ENCODE assay signal across 9 cellular contexts in genomic region chrX:1500701-1501624, GRCh38. TPM values are rescaled to one million over a fixed set of nuclear protein-coding genes. Genes with fewer than 3 reads are reported as not detected.
DNase-seq lines count a peak whose midpoint lies in the region; ATAC-seq, FAIRE-seq and TF ChIP-seq lines count a peak whose summit lies in the region.
"Had no signal": no experiment of that assay in that cellular context is flagged by ENCODE, and none has a peak within 500 bp of the region (broad histone marks: within the 10 kb centered on the region; RNA-seq: fewer than 3 reads in every experiment).

No MANE protein-coding gene starts in this region.

- peak overlapping the region; percentile 39; the same call in 1 of the 2 replicates for H3K4me2 ChIP-seq in MM.1S (ENCODE audit: low read depth, low read length)
- H3K4me2 ChIP-seq: KMS-11 had no signal

- H4K20me1 ChIP-seq in MM.1S (ENCODE audit: insufficient read depth, low read length) = no peaks in the 10 kb centered on the region

- peaks cover 49% of the 10 kb centered on the region for H3K79me2 ChIP-seq in MM.1S (ENCODE audit: low read length)

- peak; percentile 88 for DNase-seq in MM.1S
- no peak for DNase-seq in kidney
- DNase-seq in OCI-M2 (lab: John Stamatoyannopoulos, UW; ENCODE audit: unreplicated experiment) = no peak
- DNase-seq in NCI-H187 treated with DMSO at 0.1 percent for 48 hours (lab: John Stamatoyannopoulos, UW) = no peak
- no peak for DNase-seq in NCI-H2196 treated with DMSO at 0.1 percent for 48 hours (lab: John Stamatoyannopoulos, UW; ENCODE audit: unreplicated experiment)
- DNase-seq in COLO668 (lab: John Stamatoyannopoulos, UW; ENCODE audit: unreplicated experiment) = no peak

- H3K27ac ChIP-seq in MM.1S (ENCODE audit: low read length) (peak overlapping the region; percentile 81), kidney (ENCODE audit: low read depth in 2 of 2, low read length in 2 of 2) (peak overlapping the region; percentile 63 to 83)
- H3K27ac ChIP-seq: KMS-11 had no signal

- no peak for FAIRE-seq in kidney (lab: Jason Lieb, UNC)

- no peaks in the 10 kb centered on the region for H3K9me3 ChIP-seq in MM.1S (replicated peaks; ENCODE audit: insufficient read depth, low read length)
- H3K9me3 ChIP-seq in kidney (ENCODE audit: control insufficient read depth in 1 of 2, low read length in 2 of 2) = no peaks in the 10 kb centered on the region

- H3F3A ChIP-seq in MM.1S (ENCODE audit: insufficient read depth, low read length) = peaks cover 6% of the 10 kb centered on the region; the same call in 1 of the 2 replicates

- H3K9ac ChIP-seq in MM.1S (ENCODE audit: low read length) (peak overlapping the region; percentile 40; the same call in 1 of the 2 replicates), kidney (ENCODE audit: low read length in 2 of 2) (no peak overlapping the region)
- H3K9ac ChIP-seq: KMS-11 had no signal

- intact Hi-C loops in kidney (cut with DNase I) = no loop called here

- ATAC-seq in GM18499 (IDR thresholded peaks at IDR 0.05; ENCODE audit: insufficient read depth, unreplicated experiment) = peak; percentile 69
- ATAC-seq in GM21723 (IDR thresholded peaks at IDR 0.05; ENCODE audit: unreplicated experiment) = peak; percentile 63

- TF ChIP-seq CTCF in MM.1S (IDR thresholded peaks at IDR 0.05; ENCODE audit: low read length) (no peak), kidney (IDR thresholded peaks at IDR 0.05; ENCODE audit: borderline replicate concordance, extremely low read depth, insufficient read depth) (no peak)

- no peaks in the 10 kb centered on the region for H3K27me3 ChIP-seq in MM.1S (replicated peaks; ENCODE audit: insufficient read depth, low read length)

- H3K4me3 ChIP-seq in MM.1S (ENCODE audit: low read length) = peak overlapping the region; percentile 25; the same call in 1 of the 2 replicates
- peak overlapping the region in 1 of 2 donors; percentile 11 for H3K4me3 ChIP-seq in kidney (ENCODE audit: low read length in 2 of 2)

- no peak overlapping the region for H2AFZ ChIP-seq in MM.1S (ENCODE audit: low read length)

- H3K36me3 ChIP-seq in MM.1S (replicated peaks; ENCODE audit: insufficient read depth, low read length) (no peaks in the 10 kb centered on the region), kidney (ENCODE audit: control insufficient read depth in 1 of 2, insufficient read depth in 2 of 2, low read length in 2 of 2) (no peaks in the 10 kb centered on the region)

- H3K4me1 ChIP-seq in MM.1S (ENCODE audit: low read length) = peaks cover 11% of the 10 kb centered on the region
- no peaks in the 10 kb centered on the region for H3K4me1 ChIP-seq in kidney (ENCODE audit: control insufficient read depth in 1 of 2, insufficient read depth in 1 of 2, low read depth in 1 of 2, low read length in 2 of 2)

- no peaks in the 10 kb centered on the region for H3K9me2 ChIP-seq in MM.1S (replicated peaks; ENCODE audit: insufficient read depth, low read length)

RNA-seq across cellular contexts. Expression of gene P2RY8, which starts 36.0 kb away (rescaled TPM):
- 6.6 TPM for total RNA-seq in kidney
- 1.4 TPM for polyA plus RNA-seq in kidney (ENCODE audit: insufficient read depth, low read depth, low replicate concordance)

RNA-seq across cellular contexts. Expression of gene ASMTL, which starts 48.3 kb away (rescaled TPM):
- 33.3 TPM for total RNA-seq in kidney
- polyA plus RNA-seq in kidney (ENCODE audit: insufficient read depth, low read depth, low replicate concordance) = 29.9 TPM
